17 cellular contexts compared by ENCODE assay signal in the genomic region with DNA sequence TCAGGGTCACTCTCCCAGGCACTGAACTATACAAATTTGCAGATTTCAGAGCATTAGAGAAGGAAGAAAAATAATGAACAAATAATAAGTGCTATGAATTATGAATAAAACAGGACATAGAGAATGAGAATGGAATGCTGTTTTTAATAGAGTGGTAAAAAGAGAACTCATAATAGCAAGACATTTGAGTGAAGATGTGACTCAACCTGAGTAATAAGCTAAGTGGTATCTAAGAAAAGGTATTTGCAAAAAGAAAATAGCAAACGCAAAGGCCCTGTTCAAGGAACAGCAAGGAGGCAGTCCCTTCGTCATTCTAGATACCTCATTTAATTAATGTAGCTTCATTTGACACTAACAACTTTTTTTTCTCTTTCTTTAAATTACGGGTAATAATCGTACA.
"Had no signal": no experiment of that assay in that cellular context is flagged by ENCODE, and none has a peak within 500 bp of the region (broad histone marks: within the 10 kb centered on the region; RNA-seq: fewer than 3 reads in every experiment).

No MANE protein-coding gene starts in this region.

- H3K4me3 ChIP-seq: esophagus squamous epithelium, mucosa of descending colon, psoas muscle, right lobe of liver, tibial artery, upper lobe of left lung, uterus had no signal

- DNase-seq: cortex of kidney; effector memory CD4-positive, alpha-beta T cell; esophagus squamous epithelium; foreskin fibroblast; immature natural killer cell; left colon; left ventricle myocardium superior; mucosa of descending colon; naive thymus-derived CD8-positive, alpha-beta T cell; psoas muscle; retina; right lobe of liver; stimulated activated CD4-positive, alpha-beta T cell treated with anti-CD3 and anti-CD28 coated beads, Interleukin-4, amount 100 ng/mL, for 1 hour; stimulated activated CD8-positive, alpha-beta memory T cell treated with anti-CD3 and anti-CD28 coated beads, Interleukin-4, amount 100 ng/mL, for 48 hours; tibial artery; upper lobe of left lung; uterus had no signal
